Comparison of ENCODE assay signal across 1 cellular context in the genomic region with DNA sequence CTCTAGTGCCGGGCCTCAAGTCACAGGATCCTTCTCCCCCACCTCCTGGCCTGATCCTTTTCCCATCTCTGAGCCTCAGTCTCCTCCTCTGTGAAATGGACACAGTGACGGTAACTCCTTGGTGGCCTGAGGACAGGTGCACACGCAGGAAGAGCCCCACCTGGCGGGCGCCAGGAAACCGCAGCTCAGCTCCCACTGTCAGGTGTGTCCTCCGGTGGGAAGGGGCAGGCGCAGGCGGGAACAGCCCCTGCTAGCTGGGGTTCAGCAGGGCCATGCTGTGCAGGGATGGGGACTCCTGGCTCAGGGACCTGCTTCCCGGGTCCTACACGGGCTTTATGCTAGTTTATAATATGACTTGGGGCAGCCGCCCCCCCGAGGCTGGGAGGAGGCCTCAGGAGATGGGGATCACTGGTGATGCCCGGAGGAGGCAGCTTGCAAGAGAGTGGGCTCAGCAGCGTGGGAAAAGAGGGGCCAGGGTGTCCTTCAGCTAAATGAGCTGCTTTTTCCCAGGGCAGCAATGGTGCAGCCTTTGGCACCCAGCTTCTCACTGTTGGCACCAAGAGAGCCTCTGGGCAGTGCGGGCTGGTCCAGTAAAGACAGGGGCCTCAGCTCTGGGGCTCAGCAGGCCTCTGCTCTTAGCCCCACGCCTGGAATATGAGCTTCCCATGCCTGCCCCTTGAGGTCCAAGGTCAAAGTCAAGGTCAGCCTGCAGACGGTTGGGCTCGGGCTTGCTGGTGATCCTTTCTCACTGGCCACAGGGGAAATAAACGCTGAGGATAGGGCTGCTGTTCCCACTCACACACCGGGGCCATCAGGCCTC.
TF ChIP-seq lines count a peak whose summit lies in the region.

No MANE protein-coding gene starts in this region.

TF ChIP-seq in HepG2, 621 proteins besides CTCF, POLR2A, EP300 and RAD21 (continued from another document):
- no peak for TF ChIP-seq ZNF609 (CRISPR knock-in tag; IDR thresholded peaks at IDR 0.05; ENCODE audit: borderline replicate concordance)
